ENCODE assay signal across 23 cellular contexts in the genomic region with DNA sequence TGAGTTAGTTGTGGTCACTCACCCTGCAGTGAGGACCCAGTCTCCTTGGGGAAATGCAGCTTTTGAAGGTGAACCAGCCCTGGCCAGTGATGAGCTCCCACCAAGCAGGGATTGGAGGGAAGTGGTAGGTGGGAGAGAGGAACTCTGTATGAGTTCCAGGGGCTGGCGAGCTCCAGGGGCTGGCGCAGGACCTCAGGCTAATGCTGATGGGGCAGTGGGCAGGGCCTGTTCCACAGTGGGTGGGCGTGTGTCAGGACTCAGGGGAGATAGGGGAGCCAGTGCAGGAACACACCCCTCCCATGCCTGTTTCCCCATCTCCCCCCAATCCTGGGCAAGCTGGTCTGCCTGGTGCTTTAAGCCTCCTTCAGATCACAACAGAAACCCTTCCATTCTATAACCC.
DNase-seq lines count a peak whose midpoint lies in the region; ATAC-seq, FAIRE-seq and TF ChIP-seq lines count a peak whose summit lies in the region.
"Had no signal": no experiment of that assay in that cellular context is flagged by ENCODE, and none has a peak within 500 bp of the region (broad histone marks: within the 10 kb centered on the region; RNA-seq: fewer than 3 reads in every experiment).

No MANE protein-coding gene starts in this region.

- H3K27me3 Mint-ChIP-seq in endodermal cell (ENCODE audit: insufficient read depth) (no peaks in the 10 kb centered on the region), endothelial cell (ENCODE audit: unreplicated experiment) (peaks cover 17% of the 10 kb centered on the region)
- no peaks in the 10 kb centered on the region for H3K27me3 Mint-ChIP-seq in activated naive CD8-positive, alpha-beta T cell treated with anti-CD3 and anti-CD28 coated beads for 36 hours
- H3K27me3 Mint-ChIP-seq: CD4-positive, CD25-positive, alpha-beta regulatory T cell had no signal

- no peak overlapping the region for H3K4me3 ChIP-seq in bronchial epithelial cell (ENCODE audit: low read depth, low read length)
- no peak overlapping the region for H3K4me3 ChIP-seq in endodermal cell (ENCODE audit: low read length)
- no peak overlapping the region for H3K4me3 ChIP-seq in lung
- no peak overlapping the region for H3K4me3 ChIP-seq in testis

- H3K27ac ChIP-seq in endodermal cell (ENCODE audit: low read depth, low read length) (no peak overlapping the region), lung (ENCODE audit: low read depth in 1 of 2, low read length in 1 of 2) (no peak overlapping the region), testis (no peak overlapping the region)

- H3K27ac Mint-ChIP-seq in endodermal cell (no peak overlapping the region), endothelial cell (ENCODE audit: unreplicated experiment) (no peak overlapping the region)
- H3K27ac Mint-ChIP-seq in activated naive CD8-positive, alpha-beta T cell treated with anti-CD3 and anti-CD28 coated beads for 36 hours, result no peak overlapping the region
- H3K27ac Mint-ChIP-seq: CD4-positive, CD25-positive, alpha-beta regulatory T cell; HFFc6 had no signal

- peaks cover 11% of the 10 kb centered on the region for H3K9me3 ChIP-seq in endodermal cell (ENCODE audit: control insufficient read depth, low read length)
- H3K9me3 ChIP-seq in lung (ENCODE audit: control insufficient read depth in 2 of 2, insufficient read depth in 1 of 2, low read length in 1 of 2), result peaks cover 0 to 11% of the 10 kb centered on the region in 2 donors
- H3K9me3 ChIP-seq in testis, result no peaks in the 10 kb centered on the region
- H3K9me3 ChIP-seq: BE2C had no signal

- H3K4me1 Mint-ChIP-seq in endodermal cell, result no peaks in the 10 kb centered on the region
- H3K4me1 Mint-ChIP-seq in endothelial cell (ENCODE audit: unreplicated experiment), result peaks cover 5% of the 10 kb centered on the region
- no peaks in the 10 kb centered on the region for H3K4me1 Mint-ChIP-seq in activated naive CD8-positive, alpha-beta T cell treated with anti-CD3 and anti-CD28 coated beads for 36 hours
- H3K4me1 Mint-ChIP-seq: CD4-positive, CD25-positive, alpha-beta regulatory T cell had no signal

- 94% methylated on average over 3 of the region's 3 CpGs; no CpG with 5 or more reads in 1 of the 2 experiments for WGBS in endodermal cell (ENCODE audit: insufficient coverage in 1 of 2, insufficient read length in 1 of 2), 2 experiments
- 50 to 72% methylated on average over 2 to 3 of the region's 3 CpGs for WGBS in lung, 2 donors
- WGBS in testis, 2 donors, result 64 to 83% methylated on average over 2 to 3 of the region's 3 CpGs

- peaks cover 5% of the 10 kb centered on the region for H3K36me3 Mint-ChIP-seq in endodermal cell (ENCODE audit: low read depth)
- H3K36me3 Mint-ChIP-seq in endothelial cell (ENCODE audit: low read depth, unreplicated experiment), result peaks cover 60% of the 10 kb centered on the region
- H3K36me3 Mint-ChIP-seq in activated naive CD8-positive, alpha-beta T cell treated with anti-CD3 and anti-CD28 coated beads for 36 hours, result peaks cover 3% of the 10 kb centered on the region
- H3K36me3 Mint-ChIP-seq: CD4-positive, CD25-positive, alpha-beta regulatory T cell had no signal

- no peak overlapping the region for H3K9ac ChIP-seq in endodermal cell (ENCODE audit: extremely low read depth, low read length, poor library complexity, severe bottlenecking)

- H3K4me3 Mint-ChIP-seq in endodermal cell (no peak overlapping the region), endothelial cell (ENCODE audit: unreplicated experiment) (no peak overlapping the region)
- no peak overlapping the region for H3K4me3 Mint-ChIP-seq in activated naive CD8-positive, alpha-beta T cell treated with anti-CD3 and anti-CD28 coated beads for 36 hours
- H3K4me3 Mint-ChIP-seq: CD4-positive, CD25-positive, alpha-beta regulatory T cell; HFFc6 had no signal

- no peaks in the 10 kb centered on the region for H3K27me3 ChIP-seq in bronchial epithelial cell (ENCODE audit: control insufficient read depth, insufficient read depth, low read length)
- H3K27me3 ChIP-seq in endodermal cell (ENCODE audit: control insufficient read depth, insufficient read depth, low read length, poor library complexity, severe bottlenecking), result no peaks in the 10 kb centered on the region
- H3K27me3 ChIP-seq in lung (ENCODE audit: control insufficient read depth, insufficient read depth), result no peaks in the 10 kb centered on the region
- no peaks in the 10 kb centered on the region for H3K27me3 ChIP-seq in testis
- H3K27me3 ChIP-seq: BE2C had no signal

- H3K4me1 ChIP-seq in endodermal cell (ENCODE audit: control insufficient read depth, insufficient read depth, low read length) (no peaks in the 10 kb centered on the region), lung (ENCODE audit: control insufficient read depth in 2 of 2, insufficient read depth in 2 of 2, low read length in 2 of 2) (no peaks in the 10 kb centered on the region), testis (no peaks in the 10 kb centered on the region)
- H3K4me1 ChIP-seq: BE2C, Caco-2 had no signal

- intact Hi-C loops in testis (cut with DNase I; ENCODE audit: low total_unique reads), result no loop called here

- FAIRE-seq in bronchial epithelial cell (lab: Jason Lieb, UNC), result peak; percentile 60
- FAIRE-seq: A204.1, GM18507 had no signal

- TF ChIP-seq CTCF in bronchial epithelial cell (IDR thresholded peaks at IDR 0.05; ENCODE audit: insufficient read depth, low read length, severe bottlenecking), result no peak
- TF ChIP-seq CTCF in endodermal cell (conservative IDR thresholded peaks at IDR 0.05), result no peak
- TF ChIP-seq CTCF in lung (IDR thresholded peaks at IDR 0.05; ENCODE audit: control extremely low read depth, extremely low read depth), result no peak
- no peak for TF ChIP-seq CTCF in testis (IDR thresholded peaks at IDR 0.05)
- no peak for TF ChIP-seq CTCF in endothelial cell (IDR thresholded peaks at IDR 0.05; ENCODE audit: unreplicated experiment)

- peaks cover 21% of the 10 kb centered on the region for H3K9me3 Mint-ChIP-seq in endodermal cell
- no peaks in the 10 kb centered on the region for H3K9me3 Mint-ChIP-seq in endothelial cell (ENCODE audit: unreplicated experiment)
- peaks cover 10% of the 10 kb centered on the region for H3K9me3 Mint-ChIP-seq in activated naive CD8-positive, alpha-beta T cell treated with anti-CD3 and anti-CD28 coated beads for 36 hours

- no peak for TF ChIP-seq POLR2A in testis (IDR thresholded peaks at IDR 0.05)

- no peak for ATAC-seq in lung (ENCODE audit: insufficient read depth, low FRiP score)
- ATAC-seq in GM19328 (IDR thresholded peaks at IDR 0.05; ENCODE audit: unreplicated experiment), result no peak
- ATAC-seq: HCT116, HepG2 had no signal

- H3K36me3 ChIP-seq in bronchial epithelial cell (ENCODE audit: control insufficient read depth, insufficient read depth, low read length), result no peaks in the 10 kb centered on the region
- H3K36me3 ChIP-seq in endodermal cell (ENCODE audit: control insufficient read depth, insufficient read depth, low read length), result no peaks in the 10 kb centered on the region
- H3K36me3 ChIP-seq in lung (ENCODE audit: control insufficient read depth in 2 of 2, insufficient read depth in 2 of 2, low read length in 2 of 2), result peaks cover 3 to 17% of the 10 kb centered on the region in 2 donors
- H3K36me3 ChIP-seq in testis (ENCODE audit: low read depth, missing control alignments), result no peaks in the 10 kb centered on the region
- H3K36me3 ChIP-seq: BE2C had no signal

- DNase-seq in bronchial epithelial cell (ENCODE audit: low read depth) (no peak), endodermal cell (peak; percentile 27), lung (ENCODE audit: low spot score) (peak; percentile 18), testis (peak; percentile 5), endothelial cell (ENCODE audit: low spot score) (no peak), NCI-H1417 treated with DMSO at 0.1 percent for 48 hours (lab: John Stamatoyannopoulos, UW) (no peak)
- no peak for DNase-seq in activated naive CD8-positive, alpha-beta T cell treated with anti-CD3 and anti-CD28 coated beads for 36 hours
- DNase-seq: ACHN; BE2C; C1 segment of cervical spinal cord; Caco-2; CD4-positive, CD25-positive, alpha-beta regulatory T cell; DMS153; DMS79; GDM1; GOT3; H7; HFFc6 had no signal

Comparison
In these comparisons a context has a peak if more than half of its experiments do, and no peak if none do; other contexts are left out.
1. DNase-seq: peak in endodermal cell (single experiment), lung (single experiment) and testis (single experiment); none in bronchial epithelial cell (single experiment), endothelial cell (single experiment), NCI-H1417 treated with DMSO at 0.1 percent for 48 hours (single experiment) and activated naive CD8-positive, alpha-beta T cell treated with anti-CD3 and anti-CD28 coated beads for 36 hours (single experiment).